Comparison of ENCODE assay signal across 8 cellular contexts in the genomic region with DNA sequence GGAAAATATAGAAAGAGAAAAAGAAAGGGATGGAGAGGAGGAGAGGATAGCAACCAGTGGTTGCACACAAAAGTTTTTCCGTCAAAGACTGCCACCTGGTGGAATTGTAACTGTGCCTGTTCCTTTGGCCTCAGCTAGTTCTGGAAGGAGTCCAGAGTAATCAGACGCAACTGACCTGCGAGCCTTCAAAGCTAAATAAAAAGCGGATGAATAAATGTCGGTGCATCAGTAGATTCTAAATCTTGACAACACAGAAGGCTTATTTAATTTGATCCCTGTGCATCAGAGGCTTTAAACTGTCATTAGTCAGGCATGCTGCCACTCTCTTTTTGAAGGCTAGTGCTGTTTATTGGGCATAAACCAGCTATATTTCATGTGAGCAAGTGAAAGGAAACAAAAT.
DNase-seq lines count a peak whose midpoint lies in the region; ATAC-seq and TF ChIP-seq lines count a peak whose summit lies in the region.

No MANE protein-coding gene starts in this region.

- H3K9me3 Mint-ChIP-seq in T-cell (peaks cover 0 to 3% (median 0%) of the 10 kb centered on the region in 3 donors), endodermal cell (peaks cover 11% of the 10 kb centered on the region)
- peaks cover 0 to 5% (median 0%) of the 10 kb centered on the region in 11 donors for H3K9me3 Mint-ChIP-seq in naive thymus-derived CD4-positive, alpha-beta T cell

- CTCF ChIA-PET in T-cell (lab: Charles Lee): interaction anchor here in 1 of 2 donors (1.2 kb wide), 1 partner anchor 13 kb away, joined by 4 read pairs; no protein-coding TSS in a partner anchor
- CTCF ChIA-PET in naive thymus-derived CD4-positive, alpha-beta T cell (lab: Charles Lee): no interaction called here

- no peak overlapping the region for H3K4me3 ChIP-seq in endodermal cell (ENCODE audit: low read length)
- H3K4me3 ChIP-seq in naive thymus-derived CD4-positive, alpha-beta T cell (ENCODE audit: low read length): no peak overlapping the region

- H3K9me3 ChIP-seq in endodermal cell (ENCODE audit: control insufficient read depth, low read length): peaks cover 8% of the 10 kb centered on the region
- H3K9me3 ChIP-seq in naive thymus-derived CD4-positive, alpha-beta T cell (ENCODE audit: control insufficient read depth in 2 of 3, low read length in 3 of 3): no peaks in the 10 kb centered on the region

- H3K27me3 Mint-ChIP-seq in T-cell: peaks cover 2 to 7% of the 10 kb centered on the region in 2 donors
- no peaks in the 10 kb centered on the region for H3K27me3 Mint-ChIP-seq in endodermal cell (ENCODE audit: insufficient read depth)
- peaks cover 2 to 19% (median 9%) of the 10 kb centered on the region in 5 donors for H3K27me3 Mint-ChIP-seq in naive thymus-derived CD4-positive, alpha-beta T cell

- peak; percentile 82 for ATAC-seq in GM18505 (IDR thresholded peaks at IDR 0.05; ENCODE audit: unreplicated experiment)
- ATAC-seq in HG02885 (IDR thresholded peaks at IDR 0.05; ENCODE audit: poor library complexity, unreplicated experiment): peak; percentile 92
- no peak for ATAC-seq in T-cell (replicated peaks in 1 of 4)
- ATAC-seq in naive thymus-derived CD4-positive, alpha-beta T cell: no peak

- H3K4me1 ChIP-seq in endodermal cell (ENCODE audit: control insufficient read depth, insufficient read depth, low read length): no peaks in the 10 kb centered on the region
- no peaks in the 10 kb centered on the region for H3K4me1 ChIP-seq in naive thymus-derived CD4-positive, alpha-beta T cell (ENCODE audit: control insufficient read depth in 2 of 2, insufficient read depth in 2 of 2, low read length in 2 of 2)

- H3K27ac Mint-ChIP-seq in T-cell (no peak overlapping the region), endodermal cell (no peak overlapping the region)
- H3K27ac Mint-ChIP-seq in naive thymus-derived CD4-positive, alpha-beta T cell: no peak overlapping the region

- whole genome bisulfite sequencing in endodermal cell (ENCODE audit: insufficient coverage in 1 of 2, insufficient read length in 1 of 2), 2 experiments: 43 to 48% methylated on average over 5 of the region's 5 CpGs

- H3K9ac ChIP-seq in endodermal cell (ENCODE audit: extremely low read depth, low read length, poor library complexity, severe bottlenecking): no peak overlapping the region

- no peak for TF ChIP-seq POLR2A in GM18505 (IDR thresholded peaks at IDR 0.05; ENCODE audit: borderline replicate concordance, extremely low read depth, insufficient read depth, insufficient read length)

- H3K4me3 Mint-ChIP-seq in T-cell (no peak overlapping the region), endodermal cell (no peak overlapping the region)
- H3K4me3 Mint-ChIP-seq in naive thymus-derived CD4-positive, alpha-beta T cell: no peak overlapping the region

- DNase-seq in Ammon's horn (ENCODE audit: low spot score) (peak; percentile 75), NCI-H146 (lab: John Stamatoyannopoulos, UW) (peak; percentile 87), T-cell (peak in 20 of 34 experiments; percentile 2 to 22 (median 10)), endodermal cell (peak; percentile 87), T-helper 9 cell (no peak)
- DNase-seq in naive thymus-derived CD4-positive, alpha-beta T cell: peak in 5 of 9 donors; percentile 13 to 34 (median 24)

- H3K4me1 Mint-ChIP-seq in T-cell (no peaks in the 10 kb centered on the region), endodermal cell (no peaks in the 10 kb centered on the region)
- no peaks in the 10 kb centered on the region for H3K4me1 Mint-ChIP-seq in naive thymus-derived CD4-positive, alpha-beta T cell

- TF ChIP-seq CTCF in endodermal cell (conservative IDR thresholded peaks at IDR 0.05): peak; percentile 92

- POLR2A ChIA-PET in T-cell (lab: Charles Lee): no interaction called here
- POLR2A ChIA-PET in naive thymus-derived CD4-positive, alpha-beta T cell (lab: Charles Lee): no interaction called here

- H3K36me3 Mint-ChIP-seq in T-cell (no peaks in the 10 kb centered on the region), endodermal cell (ENCODE audit: low read depth) (peaks cover 2% of the 10 kb centered on the region)
- H3K36me3 Mint-ChIP-seq in naive thymus-derived CD4-positive, alpha-beta T cell: no peaks in the 10 kb centered on the region

- no peak overlapping the region for H3K27ac ChIP-seq in endodermal cell (ENCODE audit: low read depth, low read length)
- no peak overlapping the region for H3K27ac ChIP-seq in naive thymus-derived CD4-positive, alpha-beta T cell (ENCODE audit: low read depth, low read length)

- H3K27me3 ChIP-seq in endodermal cell (ENCODE audit: control insufficient read depth, insufficient read depth, low read length, poor library complexity, severe bottlenecking): no peaks in the 10 kb centered on the region
- H3K27me3 ChIP-seq in naive thymus-derived CD4-positive, alpha-beta T cell (ENCODE audit: control insufficient read depth in 2 of 2, insufficient read depth in 2 of 2, low read length in 2 of 2): no peaks in the 10 kb centered on the region

- H3K36me3 ChIP-seq in endodermal cell (ENCODE audit: control insufficient read depth, insufficient read depth, low read length): no peaks in the 10 kb centered on the region
- H3K36me3 ChIP-seq in naive thymus-derived CD4-positive, alpha-beta T cell (ENCODE audit: control insufficient read depth in 2 of 3, insufficient read depth in 3 of 3, low read length in 3 of 3): no peaks in the 10 kb centered on the region

- intact Hi-C loops in naive thymus-derived CD4-positive, alpha-beta T cell (cut with micrococcal nuclease): loop anchor here (1.0 to 5.0 kb wide), 2 partner anchors 949 to 1131 kb away; no protein-coding TSS in a partner anchor

Comparison
In these comparisons a context has a peak if more than half of its experiments do, and no peak if none do; other contexts are left out.
1. ATAC-seq: peak in GM18505 (single experiment) and HG02885 (single experiment); none in T-cell (0 of 4) and naive thymus-derived CD4-positive, alpha-beta T cell (single experiment).